1 cellular context compared by ENCODE assay signal in genomic region chr17:77869041-77869595, GRCh38.
A peak's percentile ranks its signal among the peaks of the same experiment; 100 is the strongest.
TF ChIP-seq lines count a peak whose summit lies in the region.

No MANE protein-coding gene starts in this region.

TF ChIP-seq in GM12878, 131 proteins besides CTCF, POLR2A, EP300 and RAD21 (continued from another document):
- TF ChIP-seq NKRF (conservative IDR thresholded peaks at IDR 0.05): 0 out of 2 replicates have a peak, but pooled peaks have one; percentile 1
- no peak for TF ChIP-seq SIX5 (IDR thresholded peaks at IDR 0.05; ENCODE audit: low read depth, low read length, severe bottlenecking)
- TF ChIP-seq CHD4 (IDR thresholded peaks at IDR 0.05): no peak
- TF ChIP-seq RUNX3 (IDR thresholded peaks at IDR 0.05; ENCODE audit: low read length): no peak
- TF ChIP-seq RELB (IDR thresholded peaks at IDR 0.05; ENCODE audit: low read depth): no peak
- TF ChIP-seq JUNB (IDR thresholded peaks at IDR 0.05): no peak
- TF ChIP-seq BCL11A (IDR thresholded peaks at IDR 0.05; ENCODE audit: low read depth, low read length): no peak
- no peak for TF ChIP-seq NR2C2 (IDR thresholded peaks at IDR 0.05; ENCODE audit: borderline replicate concordance, control insufficient read depth, insufficient read length, low read depth)
